ENCODE assay signal across 18 cellular contexts in the genomic region with DNA sequence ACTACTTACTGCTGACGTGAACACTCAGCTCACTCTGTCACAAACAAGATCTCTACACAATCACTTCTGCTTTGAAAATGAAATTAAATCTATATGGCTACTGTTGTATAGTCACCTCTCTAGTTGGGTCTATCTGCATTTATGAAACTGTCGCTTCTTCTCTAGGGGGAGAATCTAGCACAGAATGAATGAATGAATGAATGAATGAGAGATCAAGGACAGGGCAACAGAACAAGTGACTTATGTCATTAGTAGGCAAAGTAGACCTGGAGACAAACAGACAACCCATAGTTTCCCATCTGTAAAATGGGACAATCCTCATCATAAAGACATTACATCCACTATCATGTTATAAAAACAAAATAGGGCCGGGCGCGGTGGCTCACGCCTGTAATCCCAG. TPM values are rescaled to one million over a fixed set of nuclear protein-coding genes. Genes with fewer than 3 reads are reported as not detected.
DNase-seq lines count a peak whose midpoint lies in the region; ATAC-seq, FAIRE-seq and TF ChIP-seq lines count a peak whose summit lies in the region.
"Had no signal": no experiment of that assay in that cellular context is flagged by ENCODE, and none has a peak within 500 bp of the region (broad histone marks: within the 10 kb centered on the region; RNA-seq: fewer than 3 reads in every experiment).

No MANE protein-coding gene starts in this region.

- POLR2A ChIA-PET in K562 (lab: Yijun Ruan, JAX) = interaction anchor here (0.7 to 1.1 kb wide), 2 partner anchors 13 to 468 kb away, joined by 4 to 5 read pairs; no protein-coding TSS in a partner anchor

- H3K9ac ChIP-seq in K562 (ENCODE audit: insufficient read depth in 1 of 2, low read depth in 2 of 2, low read length in 2 of 2) = no peak overlapping the region

- no peak for ATAC-seq in left cardiac atrium
- no peak for ATAC-seq in K562
- ATAC-seq in natural killer cell = no peak
- no peak for ATAC-seq in GM18867 (IDR thresholded peaks at IDR 0.05; ENCODE audit: unreplicated experiment)
- no peak for ATAC-seq in HG02588 (IDR thresholded peaks at IDR 0.05; ENCODE audit: unreplicated experiment)
- no peak for ATAC-seq in HG03097 (IDR thresholded peaks at IDR 0.05; ENCODE audit: low FRiP score, unreplicated experiment)

- no peak for TF ChIP-seq EP300 in K562 (IDR thresholded peaks at IDR 0.05; ENCODE audit: low read length)

- TF ChIP-seq RAD21 in K562 (CRISPR knock-in tag; conservative IDR thresholded peaks at IDR 0.05 in 1 of 2, IDR thresholded peaks at IDR 0.05 in 1 of 2) = no peak

- H4K20me1 ChIP-seq in K562 (replicated peaks; ENCODE audit: control insufficient read depth, insufficient read depth, low read length) = peaks cover 8% of the 10 kb centered on the region; the same call in 1 of the 2 replicates

- H3K4me1 Mint-ChIP-seq in natural killer cell (peaks cover 47 to 60% of the 10 kb centered on the region in 2 donors), type B pancreatic cell (ENCODE audit: unreplicated experiment) (peaks cover 52% of the 10 kb centered on the region)

- H3K27me3 ChIP-seq in left ventricle myocardium inferior (ENCODE audit: low read depth) (no peaks in the 10 kb centered on the region), K562 (ENCODE audit: control insufficient read depth in 2 of 2, insufficient read depth in 2 of 2, low read length in 2 of 2) (no peaks in the 10 kb centered on the region)
- H3K27me3 ChIP-seq: BE2C had no signal

- H3K4me3 Mint-ChIP-seq in natural killer cell (peak overlapping the region; percentile 2), type B pancreatic cell (peak overlapping the region; percentile 70)

- no peaks in the 10 kb centered on the region for H3K9me1 ChIP-seq in K562 (ENCODE audit: control insufficient read depth, insufficient read depth, low read length)

- no peak for FAIRE-seq in K562 (lab: Jason Lieb, UNC)
- FAIRE-seq: GM12891 had no signal

- no peak overlapping the region for H2AFZ ChIP-seq in K562 (ENCODE audit: low read depth, low read length)
- H2AFZ ChIP-seq: PC-9 had no signal

- no TSS peak for BruUV-seq in K562 (replicated peaks; lab: Mats Ljungman, UMichigan)

- DNase-seq in left ventricle myocardium inferior (no peak), left cardiac atrium (no peak), K562 (ENCODE audit: extremely low read depth in 1 of 4, low spot score in 3 of 4) (no peak), natural killer cell (no peak), type B pancreatic cell (ENCODE audit: extremely low spot score, unreplicated experiment) (no peak)
- DNase-seq: BE2C, DND-41, GDM1, KBM-7, NCI-H1436 treated with DMSO at 0.1 percent for 48 hours, NCI-H2029 treated with DMSO at 0.1 percent for 48 hours, NCI-H2171 treated with DMSO at 0.1 percent for 48 hours, NCI-H446 treated with DMSO at 0.1 percent for 48 hours had no signal

- H3K36me3 ChIP-seq in left ventricle myocardium inferior (no peaks in the 10 kb centered on the region), K562 (ENCODE audit: control insufficient read depth, insufficient read depth, low read length) (no peaks in the 10 kb centered on the region)
- H3K36me3 ChIP-seq: BE2C had no signal

- H3K36me3 Mint-ChIP-seq in natural killer cell (no peaks in the 10 kb centered on the region), type B pancreatic cell (peaks cover 30% of the 10 kb centered on the region)

- in situ Hi-C loops in K562 (cut with MboI) = no loop called here

- intact Hi-C loops in left ventricle myocardium inferior (cut with micrococcal nuclease) (no loop called here), left cardiac atrium (cut with DNase I) (loop anchor here in 1 of 2 donors (10.0 kb wide), 2 partner anchors 371 to 1339 kb away; a partner anchor contains a TSS), K562 (cut with micrococcal nuclease) (no loop called here), natural killer cell (cut with micrococcal nuclease) (loop anchor here (10.0 kb wide), 1 partner anchor 911 kb away; a partner anchor contains a TSS)

- H3K27ac Mint-ChIP-seq in natural killer cell (peak overlapping the region in 1 of 2 donors; percentile 21), type B pancreatic cell (no peak overlapping the region)

- 84% methylated on average over 2 of the region's 6 CpGs for WGBS in K562 (ENCODE audit: insufficient coverage, low coverage, missing lambda C conversion rate)

- H3K27me3 Mint-ChIP-seq in natural killer cell (ENCODE audit: low read depth in 2 of 2) (peaks cover 0 to 16% of the 10 kb centered on the region in 2 donors), type B pancreatic cell (no peaks in the 10 kb centered on the region)

- TF ChIP-seq CTCF in left ventricle myocardium inferior (IDR thresholded peaks at IDR 0.05; ENCODE audit: borderline replicate concordance) = no peak
- TF ChIP-seq CTCF in K562 (IDR thresholded peaks at IDR 0.05 in 2 of 3, conservative IDR thresholded peaks at IDR 0.05 in 1 of 3; ENCODE audit: insufficient read depth in 2 of 3, low read depth in 1 of 3, low read length in 3 of 3) = no peak
- TF ChIP-seq CTCF in natural killer cell (IDR thresholded peaks at IDR 0.05) = no peak
- no peak for TF ChIP-seq CTCF in type B pancreatic cell (conservative IDR thresholded peaks at IDR 0.05)

- H3K27ac ChIP-seq in left ventricle myocardium inferior (replicated peaks) (peak overlapping the region; percentile 61), K562 (ENCODE audit: extremely low read depth, low read depth, low read length) (no peak overlapping the region)

- H3K4me3 ChIP-seq in left ventricle myocardium inferior (no peak overlapping the region), K562 (no peak overlapping the region)

- peaks cover 81% of the 10 kb centered on the region for H3K4me1 ChIP-seq in left ventricle myocardium inferior
- peaks cover 19 to 30% of the 10 kb centered on the region in 2 experiments; a peak in 4 of 5 replicates for H3K4me1 ChIP-seq in K562 (replicated peaks in 1 of 2; ENCODE audit: control insufficient read depth in 2 of 2, insufficient read depth in 2 of 2, low read length in 2 of 2)

- peaks cover 51% of the 10 kb centered on the region for H3K79me2 ChIP-seq in K562 (ENCODE audit: control insufficient read depth, insufficient read depth, low read length)

- H3K9me3 Mint-ChIP-seq in natural killer cell (no peaks in the 10 kb centered on the region), type B pancreatic cell (no peaks in the 10 kb centered on the region)

- TF ChIP-seq POLR2A in K562 (conservative IDR thresholded peaks at IDR 0.05) = no peak

- no peak overlapping the region for H3K4me2 ChIP-seq in K562 (ENCODE audit: insufficient read depth, low read length)

- H3K9me3 ChIP-seq in left ventricle myocardium inferior (replicated peaks) (no peaks in the 10 kb centered on the region), K562 (replicated peaks; ENCODE audit: control insufficient read depth, insufficient read depth, low read depth, low read length) (no peaks in the 10 kb centered on the region)
- H3K9me3 ChIP-seq: BE2C had no signal

- CTCF ChIA-PET in K562 (lab: Yijun Ruan, JAX; ENCODE audit: low intra/inter-chr PET ratio) = no interaction called here

TF ChIP-seq in K562, 482 proteins besides CTCF, POLR2A, EP300 and RAD21:
- TF ChIP-seq ZNF766 (CRISPR knock-in tag; conservative IDR thresholded peaks at IDR 0.05) (no peak), ZNF24 (IDR thresholded peaks at IDR 0.05) (peak; percentile 82), ZNF717 (CRISPR knock-in tag; IDR thresholded peaks at IDR 0.05) (no peak), ZNF23 (CRISPR knock-in tag; IDR thresholded peaks at IDR 0.05) (no peak), ATF7 (IDR thresholded peaks at IDR 0.05) (no peak), HNRNPK (IDR thresholded peaks at IDR 0.05; ENCODE audit: low read depth, low read length, poor library complexity, severe bottlenecking) (no peak), PPARD (CRISPR knock-in tag; IDR thresholded peaks at IDR 0.05) (no peak)

RNA-seq across cellular contexts. Expression of a gene that starts 13.4 kb away (rescaled TPM):
- total RNA-seq in left ventricle myocardium inferior = 6.6 TPM
- total RNA-seq in left cardiac atrium = 1 to 10 TPM; 5.9 to 6.9 TPM
- 48.5 and 59.3 TPM in 2 replicates for total RNA-seq in K562 (2011; cell fraction: chromatin; rRNA removed; ENCODE audit: low replicate concordance)
- total RNA-seq in K562 (2011; cell fraction: nucleolus; rRNA removed) = 20.2 and 20.4 TPM in 2 replicates
- total RNA-seq in K562 (2011; cell fraction: nucleoplasm; rRNA removed) = 28.4 and 48.7 TPM in 2 replicates
- 3.9 and 4.5 TPM in 2 replicates for total RNA-seq in K562 (2014; rRNA removed)
- total RNA-seq in K562 (2014; rRNA removed; fragmentation: Illumina TruSeq; extraction: Trizol) = 5.2 and 5.5 TPM in 2 replicates
- 3.4 and 3.6 TPM in 2 replicates for total RNA-seq in K562 (2015; rRNA removed; fragmentation: Illumina TruSeq; extraction: Trizol)
- 9.9 and 13.9 TPM in 2 replicates for total RNA-seq in K562 (2021)
- polyA plus RNA-seq in K562 (2011; rRNA removed) = 2.3 and 4.2 TPM in 2 replicates
- polyA plus RNA-seq in K562 (2011; cell fraction: cytosol; rRNA removed) = 2.4 and 3.4 TPM in 2 replicates
- 8.8 and 13.0 TPM in 2 replicates for polyA plus RNA-seq in K562 (2011; cell fraction: nucleus; rRNA removed)
- 3.5 and 6.1 TPM in 2 replicates for polyA plus RNA-seq in K562 (2012)
- polyA plus RNA-seq in K562 (2014; fragmentation: Illumina TruSeq; extraction: Trizol) = 5.8 and 8.2 TPM in 2 replicates
- under 1 TPM; 0.70 to 0.80 TPM for polyA plus RNA-seq in K562 (2014; fragmentation: Nextera tagmentation; extraction: Ambion mirVana)
- 2.8 and 3.8 TPM in 2 replicates for polyA plus RNA-seq in K562 (2014; rRNA removed)
- 11.2 and 11.8 TPM in 2 replicates for polyA minus RNA-seq in K562 (2011; rRNA and poly(A)+ RNA removed)
- 4.7 and 12.2 TPM in 2 replicates for polyA minus RNA-seq in K562 (2011; cell fraction: cytosol; rRNA and poly(A)+ RNA removed)
- 8.2 and 13.9 TPM in 2 replicates for polyA minus RNA-seq in K562 (2011; cell fraction: nucleus; rRNA and poly(A)+ RNA removed)
- total RNA-seq in natural killer cell = 100 to 1,000 TPM in 1 of 3 donors, 10 to 100 TPM in 2; 60.9 to 127 (median 82.1) TPM
- 41.7 and 123 TPM in 2 replicates for total RNA-seq in type B pancreatic cell (ENCODE audit: low replicate concordance)
